ENCODE assay signal across 21 cellular contexts in genomic region chr2:165720526-165720925, GRCh38.
DNase-seq lines count a peak whose midpoint lies in the region; TF ChIP-seq lines count a peak whose summit lies in the region.
"Had no signal": no experiment of that assay in that cellular context is flagged by ENCODE, and none has a peak within 500 bp of the region (broad histone marks: within the 10 kb centered on the region; RNA-seq: fewer than 3 reads in every experiment).

No MANE protein-coding gene starts in this region.

- no peak overlapping the region for H3K27ac Mint-ChIP-seq in T-helper 2 cell treated with Interferon-gamma antibody and Interleukin-4, amounts not matched to agents 5 μg/mL and 100 μg/mL, for 36 hours
- H3K27ac Mint-ChIP-seq: activated CD4-positive, alpha-beta memory T cell treated with anti-CD3 and anti-CD28 coated beads, Interleukin-2, amount 10 ng/mL, durations not matched to agents 7 days and 5 days; activated T-helper 1 cell treated with anti-CD3 and anti-CD28 coated beads, Interleukin-12 subunit alpha, Interleukin-12 subunit beta, Interleukin-2, Interleukin-4 antibody, amounts not matched to agents 30 ng/mL and 10 ng/mL and 1 ng/mL, durations not matched to agents 14 hours and 24 hours and 36 hours had no signal

- H3K36me3 ChIP-seq in mesendoderm (ENCODE audit: control insufficient read depth, insufficient read depth, low read length), result no peaks in the 10 kb centered on the region
- H3K36me3 ChIP-seq: BLaER1 treated with 17β-estradiol and CSF1 and Interleukin-3, amounts not matched to agents 10 nM and 100 nM; esophagus muscularis mucosa; tibial nerve had no signal

- peak overlapping the region; percentile 85 for H2BK120ac ChIP-seq in mesendoderm (ENCODE audit: low read depth, low read length)

- no peak overlapping the region for H2BK15ac ChIP-seq in mesendoderm (replicated peaks; ENCODE audit: low read depth)

- TF ChIP-seq CTCF in AG09319 (IDR thresholded peaks at IDR 0.05; ENCODE audit: low read depth, low read length) (no peak), cardiac fibroblast (IDR thresholded peaks at IDR 0.05; ENCODE audit: low read depth, low read length) (no peak)

- H3K27me3 ChIP-seq in mesendoderm (ENCODE audit: insufficient read depth, low read length, poor library complexity), result no peaks in the 10 kb centered on the region
- H3K27me3 ChIP-seq: BLaER1 treated with 17β-estradiol and CSF1 and Interleukin-3, amounts not matched to agents 10 nM and 100 nM; esophagus muscularis mucosa; tibial nerve had no signal

- H3K4me1 ChIP-seq in mesendoderm (ENCODE audit: control insufficient read depth, low read depth, low read length), result no peaks in the 10 kb centered on the region
- H3K4me1 ChIP-seq: esophagus muscularis mucosa, tibial nerve had no signal

- no peaks in the 10 kb centered on the region for H3K79me1 ChIP-seq in mesendoderm (ENCODE audit: low read length)

- H3K4me3 ChIP-seq in cardiac fibroblast (replicated peaks in 1 of 2; ENCODE audit: low read depth in 2 of 2, low read length in 2 of 2) (no peak overlapping the region), mesendoderm (ENCODE audit: low read length) (no peak overlapping the region)
- H3K4me3 ChIP-seq: BLaER1 treated with 17β-estradiol and CSF1 and Interleukin-3, amounts not matched to agents 10 nM and 100 nM; esophagus muscularis mucosa; GM12878; K562; tibial nerve had no signal

- no peaks in the 10 kb centered on the region for H3K4me1 Mint-ChIP-seq in T-helper 2 cell treated with Interferon-gamma antibody and Interleukin-4, amounts not matched to agents 5 μg/mL and 100 μg/mL, for 36 hours (ENCODE audit: low read depth)
- H3K4me1 Mint-ChIP-seq: activated CD4-positive, alpha-beta memory T cell treated with anti-CD3 and anti-CD28 coated beads, Interleukin-2, amount 10 ng/mL, durations not matched to agents 7 days and 5 days had no signal

- DNase-seq in AG09319 (ENCODE audit: extremely low read depth, low read depth) (peak; percentile 44), HT1080 (ENCODE audit: low read depth) (peak; percentile 73), cardiac fibroblast (ENCODE audit: low read depth in 2 of 2) (peak; percentile 53 to 64), mesendoderm (no peak), NCI-H345 (lab: John Stamatoyannopoulos, UW) (no peak), substantia nigra (lab: John Stamatoyannopoulos, UW) (no peak), NCI-H82 (lab: John Stamatoyannopoulos, UW) (no peak)
- DNase-seq in T-helper 2 cell treated with Interferon-gamma antibody and Interleukin-4, amounts not matched to agents 5 μg/mL and 100 μg/mL, for 36 hours (ENCODE audit: low spot score), result no peak
- DNase-seq: activated CD4-positive, alpha-beta memory T cell treated with anti-CD3 and anti-CD28 coated beads, Interleukin-2, amount 10 ng/mL, durations not matched to agents 7 days and 5 days; amygdala; cortex of kidney; DMS53; H7; NCI-H1105; NCI-H446 had no signal

- H3K9ac ChIP-seq in mesendoderm (ENCODE audit: low read length), result no peak overlapping the region
- H3K9ac ChIP-seq: BLaER1 treated with 17β-estradiol and CSF1 and Interleukin-3, amounts not matched to agents 10 nM and 100 nM had no signal

- H2BK5ac ChIP-seq in mesendoderm (ENCODE audit: low read length), result no peak overlapping the region

- no peak overlapping the region for H3K4me3 Mint-ChIP-seq in T-helper 2 cell treated with Interferon-gamma antibody and Interleukin-4, amounts not matched to agents 5 μg/mL and 100 μg/mL, for 36 hours
- H3K4me3 Mint-ChIP-seq: activated CD4-positive, alpha-beta memory T cell treated with anti-CD3 and anti-CD28 coated beads, Interleukin-2, amount 10 ng/mL, durations not matched to agents 7 days and 5 days; activated T-helper 1 cell treated with anti-CD3 and anti-CD28 coated beads, Interleukin-12 subunit alpha, Interleukin-12 subunit beta, Interleukin-2, Interleukin-4 antibody, amounts not matched to agents 30 ng/mL and 10 ng/mL and 1 ng/mL, durations not matched to agents 14 hours and 24 hours and 36 hours had no signal

- H3K23ac ChIP-seq in mesendoderm (ENCODE audit: low read length), result no peak overlapping the region

- no peak overlapping the region for H2AK5ac ChIP-seq in mesendoderm (ENCODE audit: low read length)

- H3K27me3 Mint-ChIP-seq in T-helper 2 cell treated with Interferon-gamma antibody and Interleukin-4, amounts not matched to agents 5 μg/mL and 100 μg/mL, for 36 hours (ENCODE audit: low read depth), result peaks cover 6% of the 10 kb centered on the region

- no peak overlapping the region for H4K5ac ChIP-seq in mesendoderm (ENCODE audit: low read length)

- H3K56ac ChIP-seq in mesendoderm (ENCODE audit: low read length), result no peak overlapping the region

- no peak overlapping the region for H3K4me2 ChIP-seq in mesendoderm (ENCODE audit: low read length)
- H3K4me2 ChIP-seq: BLaER1 treated with 17β-estradiol and CSF1 and Interleukin-3, amounts not matched to agents 10 nM and 100 nM had no signal

- H3K9me3 Mint-ChIP-seq in T-helper 2 cell treated with Interferon-gamma antibody and Interleukin-4, amounts not matched to agents 5 μg/mL and 100 μg/mL, for 36 hours, result no peaks in the 10 kb centered on the region
- H3K9me3 Mint-ChIP-seq: activated CD4-positive, alpha-beta memory T cell treated with anti-CD3 and anti-CD28 coated beads, Interleukin-2, amount 10 ng/mL, durations not matched to agents 7 days and 5 days; activated T-helper 1 cell treated with anti-CD3 and anti-CD28 coated beads, Interleukin-12 subunit alpha, Interleukin-12 subunit beta, Interleukin-2, Interleukin-4 antibody, amounts not matched to agents 30 ng/mL and 10 ng/mL and 1 ng/mL, durations not matched to agents 14 hours and 24 hours and 36 hours had no signal

- no peak overlapping the region for H3K4ac ChIP-seq in mesendoderm (ENCODE audit: low read depth, low read length)

- H3K36me3 Mint-ChIP-seq in T-helper 2 cell treated with Interferon-gamma antibody and Interleukin-4, amounts not matched to agents 5 μg/mL and 100 μg/mL, for 36 hours (ENCODE audit: low read depth), result no peaks in the 10 kb centered on the region

- H3K18ac ChIP-seq in mesendoderm (ENCODE audit: low read length), result no peak overlapping the region

- no peaks in the 10 kb centered on the region for H3K79me2 ChIP-seq in mesendoderm (ENCODE audit: control insufficient read depth, insufficient read depth, low read length)

- no peak overlapping the region for H4K8ac ChIP-seq in mesendoderm (ENCODE audit: low read depth, low read length)

- no peak overlapping the region for H3K27ac ChIP-seq in mesendoderm (ENCODE audit: low read depth, low read length)
- no peak overlapping the region for H3K27ac ChIP-seq in substantia nigra (ENCODE audit: low read depth, low read length, poor library complexity, severe bottlenecking)
- H3K27ac ChIP-seq: BLaER1 treated with 17β-estradiol and CSF1 and Interleukin-3, amounts not matched to agents 10 nM and 100 nM; esophagus muscularis mucosa; tibial nerve had no signal

Comparison
In these comparisons a context has a peak if more than half of its experiments do, and no peak if none do; other contexts are left out.
1. DNase-seq: peak in AG09319 (single experiment), HT1080 (single experiment) and cardiac fibroblast (2 of 2); none in mesendoderm (single experiment), NCI-H345 (single experiment), substantia nigra (0 of 49), T-helper 2 cell treated with Interferon-gamma antibody and Interleukin-4, amounts not matched to agents 5 μg/mL and 100 μg/mL, for 36 hours (single experiment) and NCI-H82 (single experiment).